In the genomic region with DNA sequence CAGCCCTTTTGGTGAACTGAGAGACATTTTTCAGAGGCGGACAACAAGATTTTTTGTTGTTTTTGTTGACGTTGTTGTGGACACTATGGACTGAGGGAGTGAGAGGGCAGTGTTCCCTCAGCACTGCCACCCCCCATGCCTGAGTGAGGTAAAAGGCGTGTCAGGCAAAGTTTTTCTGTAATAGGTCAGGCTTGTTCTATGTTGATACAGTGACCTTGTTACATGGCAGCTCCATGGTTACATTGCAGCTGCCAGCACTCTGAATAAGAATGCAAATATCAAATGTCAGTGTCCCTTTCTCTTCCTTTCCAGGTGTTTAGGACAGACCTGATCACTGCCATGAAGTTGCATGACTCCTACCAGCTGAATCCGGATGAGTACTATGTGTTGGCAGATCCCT, we compare ENCODE assay signal across 12 cellular contexts. TPM values are rescaled to one million over a fixed set of nuclear protein-coding genes. Genes with fewer than 3 reads are reported as not detected.
DNase-seq lines count a peak whose midpoint lies in the region; ATAC-seq, FAIRE-seq and TF ChIP-seq lines count a peak whose summit lies in the region.
"Had no signal": no experiment of that assay in that cellular context is flagged by ENCODE, and none has a peak within 500 bp of the region (broad histone marks: within the 10 kb centered on the region; RNA-seq: fewer than 3 reads in every experiment).

No MANE protein-coding gene starts in this region.

- 47 to 48% methylated on average over 4 of the region's 4 CpGs for WGBS in pancreas, 2 donors

- peaks cover 26 to 46% (median 30%) of the 10 kb centered on the region in 3 donors for H3K4me1 ChIP-seq in pancreas

- peaks cover 31% of the 10 kb centered on the region for H3K4me1 Mint-ChIP-seq in T-helper 17 cell

- H3K36me3 ChIP-seq in pancreas = peaks cover 10 to 54% (median 37%) of the 10 kb centered on the region in 3 donors

- ATAC-seq in T-helper 17 cell (no peak), pancreas (peak; percentile 68 to 86 (median 76)), HG03460 (IDR thresholded peaks at IDR 0.05; ENCODE audit: unreplicated experiment) (no peak), GM19395 (IDR thresholded peaks at IDR 0.05; ENCODE audit: unreplicated experiment) (no peak)
- no peak for ATAC-seq in activated CD4-positive, CD25-positive, alpha-beta regulatory T cell treated with anti-CD3 and anti-CD28 coated beads, Interleukin-2, amount 50 U/mL, for 24 hours

- H3K27me3 ChIP-seq in pancreas = no peaks in the 10 kb centered on the region
- H3K27me3 ChIP-seq: tibial nerve had no signal

- peak overlapping the region; percentile 60 to 69 (median 68) for H3K27ac ChIP-seq in pancreas
- H3K27ac ChIP-seq: GM23248, PC-9 had no signal

- H3K4me3 ChIP-seq in pancreas = no peak overlapping the region
- H3K4me3 ChIP-seq: GM23248, PC-9, tibial nerve had no signal

- no peak overlapping the region for H3K4me3 Mint-ChIP-seq in T-helper 17 cell

- FAIRE-seq in pancreas (lab: Jason Lieb, UNC) = no peak
- FAIRE-seq: GM19239 had no signal

- intact Hi-C loops in pancreas (cut with DNase I) = no loop called here

- H3K36me3 Mint-ChIP-seq in T-helper 17 cell (ENCODE audit: low read depth) = peaks cover 13% of the 10 kb centered on the region

- DNase-seq in NCI-H2081 (lab: John Stamatoyannopoulos, UW) (peak; percentile 10 to 68), NCI-H2081 treated with DMSO at 0.1 percent for 48 hours (lab: John Stamatoyannopoulos, UW) (no peak), NCI-H1417 treated with DMSO at 0.1 percent for 48 hours (lab: John Stamatoyannopoulos, UW) (peak; percentile 11), T-helper 17 cell (no peak), pancreas (peak in 3 of 6 donors; percentile 49 to 68 (median 53))
- DNase-seq: GM23248, PC-9 had no signal

- peak overlapping the region; percentile 79 for H3K27ac Mint-ChIP-seq in T-helper 17 cell

- no peaks in the 10 kb centered on the region for H3K27me3 Mint-ChIP-seq in T-helper 17 cell

- H3K9me3 ChIP-seq in T-helper 17 cell (ENCODE audit: control insufficient read depth, low read length, poor library complexity, severe bottlenecking) = no peaks in the 10 kb centered on the region
- no peaks in the 10 kb centered on the region for H3K9me3 ChIP-seq in pancreas
- H3K9me3 ChIP-seq: tibial nerve had no signal

- TF ChIP-seq CTCF in pancreas (IDR thresholded peaks at IDR 0.05) = no peak

RNA-seq across cellular contexts. Expression of gene JADE1, which starts 36.6 kb away (rescaled TPM):
- total RNA-seq in T-helper 17 cell = 10 to 100 TPM; 38.0 to 53.1 TPM
- 10 to 100 TPM; 28.6 to 92.1 (median 36.0) TPM for total RNA-seq in pancreas
- polyA plus RNA-seq in pancreas = 10 to 100 TPM; 21.9 to 37.8 TPM

Comparison
In these comparisons a context has a peak if more than half of its experiments do, and no peak if none do; other contexts are left out.
1. DNase-seq: peak in NCI-H2081 (2 of 2) and NCI-H1417 treated with DMSO at 0.1 percent for 48 hours (single experiment); none in NCI-H2081 treated with DMSO at 0.1 percent for 48 hours (single experiment) and T-helper 17 cell (0 of 3).
2. ATAC-seq: peak in pancreas (4 of 4); none in T-helper 17 cell (single experiment), HG03460 (single experiment), activated CD4-positive, CD25-positive, alpha-beta regulatory T cell treated with anti-CD3 and anti-CD28 coated beads, Interleukin-2, amount 50 U/mL, for 24 hours (0 of 2) and GM19395 (single experiment).